8 cellular contexts compared by ENCODE assay signal in genomic region chr5:14869286-14870164, GRCh38. TPM values are rescaled to one million over a fixed set of nuclear protein-coding genes. Genes with fewer than 3 reads are reported as not detected.
DNase-seq lines count a peak whose midpoint lies in the region; ATAC-seq and TF ChIP-seq lines count a peak whose summit lies in the region.

No MANE protein-coding gene starts in this region.

- 75 to 81% methylated on average over 6 to 11 of the region's 11 CpGs for WGBS in endodermal cell (ENCODE audit: insufficient coverage in 1 of 2, insufficient read length in 1 of 2), 2 experiments

- intact Hi-C loops in Calu3 (cut with micrococcal nuclease; ENCODE audit: unreplicated experiment) (loop anchor here (1.0 to 2.0 kb wide), 3 partner anchors 59 to 142 kb away; no protein-coding TSS in a partner anchor), A673 (cut with micrococcal nuclease; ENCODE audit: unreplicated experiment) (loop anchor here (5.0 kb wide), 2 partner anchors 133 to 142 kb away; no protein-coding TSS in a partner anchor)

- peaks cover 68% of the 10 kb centered on the region for H3K79me2 ChIP-seq in SU-DHL-6 (ENCODE audit: insufficient read depth, low read length)

- H3K9me2 ChIP-seq in SU-DHL-6 (replicated peaks; ENCODE audit: insufficient read depth, low read length): no peaks in the 10 kb centered on the region

- peak overlapping the region; percentile 21 for H2AFZ ChIP-seq in SU-DHL-6 (ENCODE audit: low read depth, low read length, severe bottlenecking)

- peaks cover 22% of the 10 kb centered on the region for H3K4me1 Mint-ChIP-seq in Calu3 (ENCODE audit: low read depth, unreplicated experiment)
- peaks cover 12% of the 10 kb centered on the region for H3K4me1 Mint-ChIP-seq in endodermal cell

- H3K36me3 ChIP-seq in SU-DHL-6 (ENCODE audit: low read length): no peaks in the 10 kb centered on the region
- H3K36me3 ChIP-seq in endodermal cell (ENCODE audit: control insufficient read depth, insufficient read depth, low read length): no peaks in the 10 kb centered on the region
- H3K36me3 ChIP-seq in rectal smooth muscle tissue (ENCODE audit: control insufficient read depth, insufficient read depth, low read length): no peaks in the 10 kb centered on the region
- H3K36me3 ChIP-seq in A673 (ENCODE audit: insufficient read depth, low read length, poor library complexity, severe bottlenecking): no peaks in the 10 kb centered on the region

- ATAC-seq in GM18909 (IDR thresholded peaks at IDR 0.05; ENCODE audit: poor library complexity, unreplicated experiment): no peak

- peaks cover 12% of the 10 kb centered on the region for H3F3A ChIP-seq in SU-DHL-6 (ENCODE audit: insufficient read depth)

- H3K27me3 ChIP-seq in SU-DHL-6 (ENCODE audit: low read length) (no peaks in the 10 kb centered on the region), endodermal cell (ENCODE audit: control insufficient read depth, insufficient read depth, low read length, poor library complexity, severe bottlenecking) (peaks cover 24% of the 10 kb centered on the region), rectal smooth muscle tissue (ENCODE audit: control insufficient read depth, insufficient read depth, low read length) (no peaks in the 10 kb centered on the region), A673 (replicated peaks; ENCODE audit: insufficient read depth, low read depth, low read length, poor library complexity) (peaks cover 45% of the 10 kb centered on the region)

- H3K36me3 Mint-ChIP-seq in Calu3 (ENCODE audit: insufficient read depth, unreplicated experiment) (peaks cover 27% of the 10 kb centered on the region), endodermal cell (ENCODE audit: low read depth) (no peaks in the 10 kb centered on the region)

- H3K4me3 Mint-ChIP-seq in Calu3 (ENCODE audit: low read depth, unreplicated experiment): peak overlapping the region; percentile 70
- peak overlapping the region; percentile 71 for H3K4me3 Mint-ChIP-seq in endodermal cell

- H4K20me1 ChIP-seq in SU-DHL-6 (ENCODE audit: low read depth, low read length): peaks cover 12% of the 10 kb centered on the region; the same call in 1 of the 2 replicates

- peak overlapping the region; percentile 97 for H3K4me2 ChIP-seq in SU-DHL-6 (ENCODE audit: low read depth, low read length, poor library complexity, severe bottlenecking)

- BruUV-seq in Calu3 (replicated peaks; lab: Mats Ljungman, UMichigan) (no TSS peak), A673 (replicated peaks; lab: Mats Ljungman, UMichigan) (no TSS peak)

- H3K27ac ChIP-seq in SU-DHL-6 (ENCODE audit: low read depth, low read length): peak overlapping the region; percentile 71
- no peak overlapping the region for H3K27ac ChIP-seq in endodermal cell (ENCODE audit: low read depth, low read length)
- no peak overlapping the region for H3K27ac ChIP-seq in rectal smooth muscle tissue (ENCODE audit: low read depth, low read length)
- H3K27ac ChIP-seq in A673 (ENCODE audit: low read depth, low read length, poor library complexity, severe bottlenecking): no peak overlapping the region

- POLR2A ChIA-PET in A673 (lab: Charles Lee; ENCODE audit: low non-redundant PET): no interaction called here

- DNase-seq in Calu3 (no peak), endodermal cell (no peak), A673 (ENCODE audit: low spot score) (no peak), COLO829 (ENCODE audit: low spot score) (no peak), T1000 (lab: John Stamatoyannopoulos, UW) (no peak)

- H3K4me3 ChIP-seq in SU-DHL-6 (ENCODE audit: insufficient read depth, low read length, poor library complexity, severe bottlenecking) (peak overlapping the region; percentile 73), endodermal cell (ENCODE audit: low read length) (peak overlapping the region; percentile 84), rectal smooth muscle tissue (ENCODE audit: low read length) (peak overlapping the region; percentile 69), A673 (ENCODE audit: low read depth, low read length, poor library complexity, severe bottlenecking) (no peak overlapping the region)

- H3K27ac Mint-ChIP-seq in Calu3 (ENCODE audit: unreplicated experiment) (peak overlapping the region; percentile 34), endodermal cell (no peak overlapping the region)

- TF ChIP-seq CTCF in Calu3 (IDR thresholded peaks at IDR 0.05; ENCODE audit: unreplicated experiment) (no peak), SU-DHL-6 (IDR thresholded peaks at IDR 0.05; ENCODE audit: insufficient read depth, low read length, poor library complexity, severe bottlenecking) (no peak), endodermal cell (conservative IDR thresholded peaks at IDR 0.05) (no peak), A673 (conservative IDR thresholded peaks at IDR 0.05; ENCODE audit: low read depth, low read length) (no peak)

- no peaks in the 10 kb centered on the region for H3K4me1 ChIP-seq in endodermal cell (ENCODE audit: control insufficient read depth, insufficient read depth, low read length)
- H3K4me1 ChIP-seq in rectal smooth muscle tissue (ENCODE audit: control insufficient read depth, insufficient read depth, low read length): no peaks in the 10 kb centered on the region
- peaks cover 5% of the 10 kb centered on the region for H3K4me1 ChIP-seq in A673 (ENCODE audit: insufficient read depth, low read length, poor library complexity, severe bottlenecking)

- H3K27me3 Mint-ChIP-seq in Calu3 (ENCODE audit: unreplicated experiment) (no peaks in the 10 kb centered on the region), endodermal cell (ENCODE audit: insufficient read depth) (peaks cover 31% of the 10 kb centered on the region)

- peak overlapping the region; percentile 86 for H3K9ac ChIP-seq in SU-DHL-6 (ENCODE audit: low read length)
- H3K9ac ChIP-seq in endodermal cell (ENCODE audit: extremely low read depth, low read length, poor library complexity, severe bottlenecking): no peak overlapping the region
- no peak overlapping the region for H3K9ac ChIP-seq in rectal smooth muscle tissue (ENCODE audit: low read length)

- H3K9me3 ChIP-seq in SU-DHL-6 (ENCODE audit: insufficient read depth, low read length): no peaks in the 10 kb centered on the region
- no peaks in the 10 kb centered on the region for H3K9me3 ChIP-seq in endodermal cell (ENCODE audit: control insufficient read depth, low read length)
- H3K9me3 ChIP-seq in A673 (ENCODE audit: low read depth, low read length, poor library complexity, severe bottlenecking): no peaks in the 10 kb centered on the region

- H3K9me3 Mint-ChIP-seq in Calu3 (ENCODE audit: low read depth, unreplicated experiment): no peaks in the 10 kb centered on the region
- no peaks in the 10 kb centered on the region for H3K9me3 Mint-ChIP-seq in endodermal cell

- CTCF ChIA-PET in Calu3 (lab: Charles Lee) (interaction anchor here (0.8 to 1.7 kb wide), 2 partner anchors 108 to 140 kb away, joined by 4 to 6 read pairs; no protein-coding TSS in a partner anchor), A673 (lab: Charles Lee) (interaction anchor here (0.8 kb wide), 1 partner anchor 111 kb away, joined by 4 read pairs; no protein-coding TSS in a partner anchor)

RNA-seq across cellular contexts. Expression of gene ANKH, which starts 2.1 kb away (rescaled TPM):
- total RNA-seq in Calu3 (2022): 42.1 and 53.2 TPM in 2 replicates
- 10 to 100 TPM; 26.5 to 43.4 TPM for total RNA-seq in endodermal cell
- 7.7 TPM for polyA plus RNA-seq in endodermal cell (2013, experiment 1 of 2)
- polyA plus RNA-seq in endodermal cell (2013, experiment 2 of 2): 6.6 TPM
- 8.8 and 13.9 TPM in 2 replicates for total RNA-seq in A673 (2021)
